In genomic region chr2:30336978-30337841, GRCh38 we compare ENCODE assay signal across 9 cellular contexts.
DNase-seq lines count a peak whose midpoint lies in the region; ATAC-seq, FAIRE-seq and TF ChIP-seq lines count a peak whose summit lies in the region.
"Had no signal": no experiment of that assay in that cellular context is flagged by ENCODE, and none has a peak within 500 bp of the region (broad histone marks: within the 10 kb centered on the region; RNA-seq: fewer than 3 reads in every experiment).

No MANE protein-coding gene starts in this region.

- POLR2A ChIA-PET in AG04450 (lab: Yijun Ruan, JAX) = no interaction called here

- H2BK120ac ChIP-seq in mesendoderm (ENCODE audit: low read depth, low read length) = no peak overlapping the region

- peaks cover 27% of the 10 kb centered on the region for H3K4me1 ChIP-seq in mesendoderm (ENCODE audit: control insufficient read depth, low read depth, low read length)

- TF ChIP-seq CTCF in AG04450 (IDR thresholded peaks at IDR 0.05; ENCODE audit: low read depth, low read length) = no peak

- WGBS in mesendoderm (ENCODE audit: extremely low coverage, insufficient coverage, low lambda C conversion rate) = no CpG with 5 or more reads among the region's 16 CpGs

- FAIRE-seq in GM19239 (lab: Jason Lieb, UNC) = peak; percentile 93

- peak overlapping the region; percentile 35 for H3K27ac ChIP-seq in AG04450 (ENCODE audit: low read depth, low read length)
- no peak overlapping the region for H3K27ac ChIP-seq in mesendoderm (ENCODE audit: low read depth, low read length)
- H3K27ac ChIP-seq: parathyroid adenoma had no signal

- peak overlapping the region; percentile 88 for H2AK5ac ChIP-seq in mesendoderm (ENCODE audit: low read length)

- H4K5ac ChIP-seq in mesendoderm (ENCODE audit: low read length) = peak overlapping the region; percentile 29

- H3K9me3 ChIP-seq in AG04450 (ENCODE audit: control insufficient read depth, insufficient read depth, low read length) = no peaks in the 10 kb centered on the region; the same call in 1 of the 2 replicates

- H3K9ac ChIP-seq in mesendoderm (ENCODE audit: low read length) = no peak overlapping the region
- H3K9ac ChIP-seq: parathyroid adenoma had no signal

- H3K18ac ChIP-seq in mesendoderm (ENCODE audit: low read length) = no peak overlapping the region

- no peaks in the 10 kb centered on the region for H3K79me1 ChIP-seq in mesendoderm (ENCODE audit: low read length)

- peak overlapping the region; percentile 62 for H2BK5ac ChIP-seq in mesendoderm (ENCODE audit: low read length)

- H3K27me3 ChIP-seq in AG04450 (ENCODE audit: control insufficient read depth, insufficient read depth, low read length) = no peaks in the 10 kb centered on the region
- H3K27me3 ChIP-seq in mesendoderm (ENCODE audit: insufficient read depth, low read length, poor library complexity) = no peaks in the 10 kb centered on the region

- DNase-seq in AG04450 (ENCODE audit: low read depth, low spot score) (no peak), GM19239 (ENCODE audit: insufficient read length, low spot score) (peak; percentile 67), mesendoderm (no peak), dermis blood vessel endothelial cell (no peak), hippocampal formation (lab: John Stamatoyannopoulos, UW) (no peak), DMS 273 treated with DMSO at 0.1 percent for 48 hours (lab: John Stamatoyannopoulos, UW) (no peak)
- DNase-seq in activated CD4-positive, alpha-beta T cell treated with anti-CD3 and anti-CD28 coated beads for 48 hours = peak; percentile 73

- H3K4me3 ChIP-seq in AG04450 (ENCODE audit: low read depth, low read length) (no peak overlapping the region), mesendoderm (ENCODE audit: low read length) (no peak overlapping the region)

- no peak overlapping the region for H3K4me2 ChIP-seq in mesendoderm (ENCODE audit: low read length)

- no peaks in the 10 kb centered on the region for H3K79me2 ChIP-seq in mesendoderm (ENCODE audit: control insufficient read depth, insufficient read depth, low read length)
- H3K79me2 ChIP-seq: parathyroid adenoma had no signal

- H3K36me3 ChIP-seq in mesendoderm (ENCODE audit: control insufficient read depth, insufficient read depth, low read length) = no peaks in the 10 kb centered on the region

- ATAC-seq in HG03280 (IDR thresholded peaks at IDR 0.05; ENCODE audit: unreplicated experiment) = peak; percentile 94

- H4K8ac ChIP-seq in mesendoderm (ENCODE audit: low read depth, low read length) = no peak overlapping the region

- H2BK15ac ChIP-seq in mesendoderm (replicated peaks; ENCODE audit: low read depth) = no peak overlapping the region

- no peak overlapping the region for H3K23ac ChIP-seq in mesendoderm (ENCODE audit: low read length)

- H3K56ac ChIP-seq in mesendoderm (ENCODE audit: low read length) = peak overlapping the region; percentile 56

- CTCF ChIA-PET in AG04450 (lab: Charles Lee) = interaction anchor here (1.9 kb wide), 1 partner anchor 9 kb away, joined by 6 read pairs; no protein-coding TSS in a partner anchor

- H3K4ac ChIP-seq in mesendoderm (ENCODE audit: low read depth, low read length) = peak overlapping the region; percentile 17

Comparison
In these comparisons a context has a peak if more than half of its experiments do, and no peak if none do; other contexts are left out.
1. DNase-seq: peak in GM19239 (single experiment) and activated CD4-positive, alpha-beta T cell treated with anti-CD3 and anti-CD28 coated beads for 48 hours (single experiment); none in AG04450 (single experiment), mesendoderm (single experiment), dermis blood vessel endothelial cell (single experiment), hippocampal formation (0 of 2) and DMS 273 treated with DMSO at 0.1 percent for 48 hours (single experiment).